ENCODE assay signal across 36 cellular contexts in the genomic region with DNA sequence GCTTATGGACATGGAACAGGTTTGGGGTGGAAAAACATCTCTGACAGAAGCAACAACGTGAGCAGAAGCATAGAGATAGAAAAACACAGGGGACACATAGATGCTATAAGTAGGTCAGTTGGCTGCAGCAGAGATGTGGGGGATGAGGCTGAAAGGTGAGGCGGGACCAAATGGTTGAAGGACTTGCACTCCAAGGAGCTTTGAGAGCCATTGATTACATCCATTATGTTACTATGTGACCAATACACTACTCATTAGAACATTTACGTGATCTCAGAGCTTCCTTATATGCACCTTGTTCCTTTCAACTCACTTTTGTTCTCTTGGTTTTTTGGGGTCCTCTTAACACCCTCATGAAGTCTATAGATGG.
"Had no signal": no experiment of that assay in that cellular context is flagged by ENCODE, and none has a peak within 500 bp of the region (broad histone marks: within the 10 kb centered on the region; RNA-seq: fewer than 3 reads in every experiment).

No MANE protein-coding gene starts in this region.

- H3K4me3 Mint-ChIP-seq: activated CD4-positive, alpha-beta memory T cell treated with anti-CD3 and anti-CD28 coated beads for 36 hours; activated CD4-positive, alpha-beta T cell treated with anti-CD3 and anti-CD28 coated beads for 36 hours; activated CD4-positive, alpha-beta T cell treated with anti-CD3 and anti-CD28 coated beads, Interleukin-2, amount 10 ng/mL, durations not matched to agents 24 days and 14 days; activated CD8-positive, alpha-beta memory T cell treated with anti-CD3 and anti-CD28 coated beads, Interleukin-2, amount 10 ng/mL, durations not matched to agents 7 days and 5 days; activated CD8-positive, alpha-beta T cell treated with anti-CD3 and anti-CD28 coated beads, Interleukin-2, amount 10 ng/mL, durations not matched to agents 7 days and 5 days; activated naive CD4-positive, alpha-beta T cell treated with anti-CD3 and anti-CD28 coated beads for 36 hours; activated naive CD4-positive, alpha-beta T cell treated with anti-CD3 and anti-CD28 coated beads, Interleukin-2, amount 50 U/mL, for 24 hours; activated naive CD8-positive, alpha-beta T cell treated with anti-CD3 and anti-CD28 coated beads for 36 hours; activated naive CD8-positive, alpha-beta T cell treated with anti-CD3 and anti-CD28 coated beads, Interleukin-2, amount 50 U/mL, for 24 hours; activated T-helper 1 cell treated with anti-CD3 and anti-CD28 coated beads, Interleukin-12 subunit alpha, Interleukin-12 subunit beta, Interleukin-2, Interleukin-4 antibody, amounts not matched to agents 30 ng/mL and 10 ng/mL and 1 ng/mL, durations not matched to agents 14 hours and 24 hours and 36 hours; brain; dendritic cell treated with granulocyte-macrophage colony-stimulating factor and Interleukin-4, amounts not matched to agents 40 ng/mL and 50 ng/mL, for 4 days; effector memory CD8-positive, alpha-beta T cell had no signal

- H3K36me3 Mint-ChIP-seq: activated CD4-positive, alpha-beta memory T cell treated with anti-CD3 and anti-CD28 coated beads for 36 hours; activated CD8-positive, alpha-beta memory T cell treated with anti-CD3 and anti-CD28 coated beads, Interleukin-2, amount 10 ng/mL, durations not matched to agents 7 days and 5 days; activated naive CD4-positive, alpha-beta T cell treated with anti-CD3 and anti-CD28 coated beads, Interleukin-2, amount 50 U/mL, for 24 hours; activated naive CD8-positive, alpha-beta T cell treated with anti-CD3 and anti-CD28 coated beads for 36 hours; brain had no signal

- H3K27ac Mint-ChIP-seq: activated CD4-positive, alpha-beta memory T cell treated with anti-CD3 and anti-CD28 coated beads for 36 hours; activated CD4-positive, alpha-beta T cell treated with anti-CD3 and anti-CD28 coated beads for 36 hours; activated CD4-positive, alpha-beta T cell treated with anti-CD3 and anti-CD28 coated beads, Interleukin-2, amount 10 ng/mL, durations not matched to agents 24 days and 14 days; activated CD8-positive, alpha-beta memory T cell treated with anti-CD3 and anti-CD28 coated beads, Interleukin-2, amount 10 ng/mL, durations not matched to agents 7 days and 5 days; activated CD8-positive, alpha-beta T cell treated with anti-CD3 and anti-CD28 coated beads, Interleukin-2, amount 10 ng/mL, durations not matched to agents 7 days and 5 days; activated naive CD4-positive, alpha-beta T cell treated with anti-CD3 and anti-CD28 coated beads for 36 hours; activated naive CD4-positive, alpha-beta T cell treated with anti-CD3 and anti-CD28 coated beads, Interleukin-2, amount 50 U/mL, for 24 hours; activated naive CD8-positive, alpha-beta T cell treated with anti-CD3 and anti-CD28 coated beads for 36 hours; activated naive CD8-positive, alpha-beta T cell treated with anti-CD3 and anti-CD28 coated beads, Interleukin-2, amount 50 U/mL, for 24 hours; activated T-helper 1 cell treated with anti-CD3 and anti-CD28 coated beads, Interleukin-12 subunit alpha, Interleukin-12 subunit beta, Interleukin-2, Interleukin-4 antibody, amounts not matched to agents 30 ng/mL and 10 ng/mL and 1 ng/mL, durations not matched to agents 14 hours and 24 hours and 36 hours; activated T-helper 2 cell treated with anti-CD3 and anti-CD28 coated beads, Interferon-gamma antibody, Interleukin-2, Interleukin-4, amounts not matched to agents 10 μg/mL and 5 μg/mL and 100 μg/mL, durations not matched to agents 14 hours and 24 hours and 36 hours; brain; dendritic cell treated with granulocyte-macrophage colony-stimulating factor and Interleukin-4, amounts not matched to agents 40 ng/mL and 50 ng/mL, for 4 days; effector memory CD8-positive, alpha-beta T cell had no signal

- H3K9me3 Mint-ChIP-seq: activated CD4-positive, alpha-beta memory T cell treated with anti-CD3 and anti-CD28 coated beads for 36 hours; activated CD4-positive, alpha-beta T cell treated with anti-CD3 and anti-CD28 coated beads, Interleukin-2, amount 10 ng/mL, durations not matched to agents 24 days and 14 days; activated naive CD4-positive, alpha-beta T cell treated with anti-CD3 and anti-CD28 coated beads for 36 hours; activated naive CD4-positive, alpha-beta T cell treated with anti-CD3 and anti-CD28 coated beads, Interleukin-2, amount 50 U/mL, for 24 hours; activated naive CD8-positive, alpha-beta T cell treated with anti-CD3 and anti-CD28 coated beads for 36 hours; activated naive CD8-positive, alpha-beta T cell treated with anti-CD3 and anti-CD28 coated beads, Interleukin-2, amount 50 U/mL, for 24 hours; activated T-helper 1 cell treated with anti-CD3 and anti-CD28 coated beads, Interleukin-12 subunit alpha, Interleukin-12 subunit beta, Interleukin-2, Interleukin-4 antibody, amounts not matched to agents 30 ng/mL and 10 ng/mL and 1 ng/mL, durations not matched to agents 14 hours and 24 hours and 36 hours; activated T-helper 2 cell treated with anti-CD3 and anti-CD28 coated beads, Interferon-gamma antibody, Interleukin-2, Interleukin-4, amounts not matched to agents 10 μg/mL and 5 μg/mL and 100 μg/mL, durations not matched to agents 14 hours and 24 hours and 36 hours; brain; dendritic cell treated with granulocyte-macrophage colony-stimulating factor and Interleukin-4, amounts not matched to agents 40 ng/mL and 50 ng/mL, for 4 days; effector memory CD8-positive, alpha-beta T cell had no signal

- DNase-seq: activated CD4-positive, alpha-beta memory T cell treated with anti-CD3 and anti-CD28 coated beads for 36 hours; activated CD4-positive, alpha-beta T cell treated with anti-CD3 and anti-CD28 coated beads for 36 hours; activated CD4-positive, alpha-beta T cell treated with anti-CD3 and anti-CD28 coated beads, Interleukin-2, amount 10 ng/mL, durations not matched to agents 24 days and 14 days; activated CD4-positive, CD25-positive, alpha-beta regulatory T cell; activated CD4-positive, CD25-positive, alpha-beta regulatory T cell treated with anti-CD3 and anti-CD28 coated beads, Interleukin-2, amount 50 U/mL, for 72 hours; activated CD8-positive, alpha-beta memory T cell treated with anti-CD3 and anti-CD28 coated beads, Interleukin-2, amount 10 ng/mL, durations not matched to agents 7 days and 5 days; activated CD8-positive, alpha-beta memory T cell treated with anti-CD3 and anti-CD28 coated beads, Interleukin-2, amount 50 U/mL, for 4 hours; activated CD8-positive, alpha-beta T cell treated with anti-CD3 and anti-CD28 coated beads, Interleukin-2, amount 10 ng/mL, durations not matched to agents 7 days and 5 days; activated effector memory CD4-positive, alpha-beta T cell treated with anti-CD3 and anti-CD28 coated beads, Interleukin-2, amount 50 U/mL, for 16 hours; activated naive CD4-positive, alpha-beta T cell treated with anti-CD3 and anti-CD28 coated beads for 36 hours; activated naive CD8-positive, alpha-beta T cell treated with anti-CD3 and anti-CD28 coated beads for 36 hours; activated naive CD8-positive, alpha-beta T cell treated with anti-CD3 and anti-CD28 coated beads, Interleukin-2, amount 50 U/mL, for 24 hours; activated T-cell treated with anti-CD3 and anti-CD28 coated beads, Interleukin-2, amount 50 U/mL, for 1 hour; activated T-cell treated with anti-CD3 and anti-CD28 coated beads, Interleukin-2, amount 50 U/mL, for 48 hours; adrenal gland; amygdala; central memory CD4-positive, alpha-beta T cell; cerebellar nuclear complex; effector CD4-positive, alpha-beta T cell; effector memory CD8-positive, alpha-beta T cell; erythroblast; foreskin keratinocyte; gastrocnemius medialis; glutamatergic neuron; T-helper 2 cell had no signal

- ATAC-seq: activated CD4-positive, alpha-beta T cell treated with anti-CD3 and anti-CD28 coated beads for 36 hours; activated CD8-positive, alpha-beta memory T cell treated with anti-CD3 and anti-CD28 coated beads, Interleukin-2, amount 10 ng/mL, durations not matched to agents 7 days and 5 days; activated CD8-positive, alpha-beta T cell treated with anti-CD3 and anti-CD28 coated beads, Interleukin-2, amount 10 ng/mL, durations not matched to agents 7 days and 5 days; activated naive CD8-positive, alpha-beta T cell treated with anti-CD3 and anti-CD28 coated beads, Interleukin-2, amount 50 U/mL, for 24 hours; effector memory CD8-positive, alpha-beta T cell; foreskin keratinocyte; gastrocnemius medialis; heart left ventricle had no signal

- H3K4me1 Mint-ChIP-seq: activated CD4-positive, alpha-beta T cell treated with anti-CD3 and anti-CD28 coated beads for 36 hours; activated CD4-positive, alpha-beta T cell treated with anti-CD3 and anti-CD28 coated beads, Interleukin-2, amount 10 ng/mL, durations not matched to agents 24 days and 14 days; activated CD8-positive, alpha-beta memory T cell treated with anti-CD3 and anti-CD28 coated beads, Interleukin-2, amount 10 ng/mL, durations not matched to agents 7 days and 5 days; activated naive CD4-positive, alpha-beta T cell treated with anti-CD3 and anti-CD28 coated beads, Interleukin-2, amount 50 U/mL, for 24 hours; activated naive CD8-positive, alpha-beta T cell treated with anti-CD3 and anti-CD28 coated beads for 36 hours; activated naive CD8-positive, alpha-beta T cell treated with anti-CD3 and anti-CD28 coated beads, Interleukin-2, amount 50 U/mL, for 24 hours; brain had no signal

- H3K27ac ChIP-seq: adrenal gland, ascending aorta, breast epithelium, cardiac muscle cell, coronary artery, esophagus muscularis mucosa, foreskin keratinocyte, gastrocnemius medialis, heart left ventricle had no signal

- H3K27me3 Mint-ChIP-seq: activated naive CD4-positive, alpha-beta T cell treated with anti-CD3 and anti-CD28 coated beads, Interleukin-2, amount 50 U/mL, for 24 hours; activated naive CD8-positive, alpha-beta T cell treated with anti-CD3 and anti-CD28 coated beads, Interleukin-2, amount 50 U/mL, for 24 hours had no signal
